ENCODE assay signal across 2 cellular contexts in the genomic region with DNA sequence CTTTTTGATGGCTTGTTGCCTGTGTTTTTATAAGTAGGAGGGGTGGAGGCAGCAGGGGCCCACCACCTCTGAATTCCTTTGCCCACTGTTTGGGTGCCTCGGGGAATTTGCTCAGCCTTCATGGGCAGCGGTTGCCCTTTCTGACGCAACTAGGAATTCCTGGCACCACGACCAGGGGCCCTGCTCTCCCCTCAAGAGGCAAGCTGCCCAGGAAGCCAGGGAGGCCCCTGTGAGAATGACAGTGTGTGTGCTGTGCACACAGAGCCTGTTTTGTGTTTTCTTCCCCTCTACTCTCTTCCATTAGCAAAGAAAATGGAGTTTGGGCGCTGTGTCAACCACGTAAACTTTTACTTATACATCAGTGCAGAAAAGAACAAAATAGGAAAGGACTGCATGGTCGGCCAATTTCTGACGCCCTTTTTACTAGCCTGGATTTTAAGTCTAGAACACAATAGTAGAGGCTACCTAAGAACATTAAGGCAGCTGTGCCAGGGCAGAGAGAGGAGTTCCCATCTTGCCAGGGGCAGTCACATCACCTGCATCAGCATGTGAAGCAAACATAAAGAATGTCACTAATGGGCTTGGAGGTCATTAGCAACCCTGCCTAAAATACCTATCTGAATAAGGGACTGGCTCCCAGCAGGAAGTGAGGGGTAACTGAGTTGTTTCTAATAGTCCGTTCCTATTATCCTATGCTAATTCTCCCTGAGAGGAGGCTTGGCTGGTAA.
TF ChIP-seq lines count a peak whose summit lies in the region.

No MANE protein-coding gene starts in this region.

TF ChIP-seq in SK-N-SH, 30 proteins besides CTCF, POLR2A, EP300 and RAD21 (continued from another document):
- TF ChIP-seq, protein P1, sequence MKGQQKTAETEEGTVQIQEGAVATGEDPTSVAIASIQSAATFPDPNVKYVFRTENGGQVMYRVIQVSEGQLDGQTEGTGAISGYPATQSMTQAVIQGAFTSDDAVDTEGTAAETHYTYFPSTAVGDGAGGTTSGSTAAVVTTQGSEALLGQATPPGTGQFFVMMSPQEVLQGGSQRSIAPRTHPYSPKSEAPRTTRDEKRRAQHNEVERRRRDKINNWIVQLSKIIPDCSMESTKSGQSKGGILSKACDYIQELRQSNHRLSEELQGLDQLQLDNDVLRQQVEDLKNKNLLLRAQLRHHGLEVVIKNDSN (IDR thresholded peaks at IDR 0.05; ENCODE audit: borderline replicate concordance, low read depth), result no peak
- TF ChIP-seq EZH2phosphoT487 (IDR thresholded peaks at IDR 0.05; ENCODE audit: borderline replicate concordance, low read depth) (no peak), TAF1 (IDR thresholded peaks at IDR 0.05; ENCODE audit: borderline replicate concordance, low read depth, low read length) (no peak), NRF1 (IDR thresholded peaks at IDR 0.05; ENCODE audit: low read depth, low read length) (no peak), SMC3 (IDR thresholded peaks at IDR 0.05; ENCODE audit: low read depth, low read length) (no peak), FOSL2 (IDR thresholded peaks at IDR 0.05; ENCODE audit: borderline replicate concordance, low read depth) (no peak), RCOR1 (IDR thresholded peaks at IDR 0.05; ENCODE audit: low read length) (no peak), NFIC (IDR thresholded peaks at IDR 0.05; ENCODE audit: borderline replicate concordance) (no peak), MXI1 (IDR thresholded peaks at IDR 0.05; ENCODE audit: low read depth, low read length) (no peak), POLR2AphosphoS5 (IDR thresholded peaks at IDR 0.05; ENCODE audit: low read depth, low read length) (no peak), ELF1 (IDR thresholded peaks at IDR 0.05) (no peak), RFX5 (IDR thresholded peaks at IDR 0.05; ENCODE audit: low read length) (no peak)
- TF ChIP-seq, protein P2, sequence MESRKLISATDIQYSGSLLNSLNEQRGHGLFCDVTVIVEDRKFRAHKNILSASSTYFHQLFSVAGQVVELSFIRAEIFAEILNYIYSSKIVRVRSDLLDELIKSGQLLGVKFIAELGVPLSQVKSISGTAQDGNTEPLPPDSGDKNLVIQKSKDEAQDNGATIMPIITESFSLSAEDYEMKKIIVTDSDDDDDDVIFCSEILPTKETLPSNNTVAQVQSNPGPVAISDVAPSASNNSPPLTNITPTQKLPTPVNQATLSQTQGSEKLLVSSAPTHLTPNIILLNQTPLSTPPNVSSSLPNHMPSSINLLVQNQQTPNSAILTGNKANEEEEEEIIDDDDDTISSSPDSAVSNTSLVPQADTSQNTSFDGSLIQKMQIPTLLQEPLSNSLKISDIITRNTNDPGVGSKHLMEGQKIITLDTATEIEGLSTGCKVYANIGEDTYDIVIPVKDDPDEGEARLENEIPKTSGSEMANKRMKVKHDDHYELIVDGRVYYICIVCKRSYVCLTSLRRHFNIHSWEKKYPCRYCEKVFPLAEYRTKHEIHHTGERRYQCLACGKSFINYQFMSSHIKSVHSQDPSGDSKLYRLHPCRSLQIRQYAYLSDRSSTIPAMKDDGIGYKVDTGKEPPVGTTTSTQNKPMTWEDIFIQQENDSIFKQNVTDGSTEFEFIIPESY (IDR thresholded peaks at IDR 0.05; ENCODE audit: borderline replicate concordance, low read depth), result no peak
- TF ChIP-seq, protein P3, sequence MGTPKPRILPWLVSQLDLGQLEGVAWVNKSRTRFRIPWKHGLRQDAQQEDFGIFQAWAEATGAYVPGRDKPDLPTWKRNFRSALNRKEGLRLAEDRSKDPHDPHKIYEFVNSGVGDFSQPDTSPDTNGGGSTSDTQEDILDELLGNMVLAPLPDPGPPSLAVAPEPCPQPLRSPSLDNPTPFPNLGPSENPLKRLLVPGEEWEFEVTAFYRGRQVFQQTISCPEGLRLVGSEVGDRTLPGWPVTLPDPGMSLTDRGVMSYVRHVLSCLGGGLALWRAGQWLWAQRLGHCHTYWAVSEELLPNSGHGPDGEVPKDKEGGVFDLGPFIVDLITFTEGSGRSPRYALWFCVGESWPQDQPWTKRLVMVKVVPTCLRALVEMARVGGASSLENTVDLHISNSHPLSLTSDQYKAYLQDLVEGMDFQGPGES (IDR thresholded peaks at IDR 0.05; ENCODE audit: low read depth, low read length), result no peak

TF ChIP-seq in SK-N-SH treated with all-trans-retinoic acid at 6 μM for 48 hours, 23 proteins besides CTCF, POLR2A, EP300 and RAD21 (continued from another document):
- TF ChIP-seq, protein P4, sequence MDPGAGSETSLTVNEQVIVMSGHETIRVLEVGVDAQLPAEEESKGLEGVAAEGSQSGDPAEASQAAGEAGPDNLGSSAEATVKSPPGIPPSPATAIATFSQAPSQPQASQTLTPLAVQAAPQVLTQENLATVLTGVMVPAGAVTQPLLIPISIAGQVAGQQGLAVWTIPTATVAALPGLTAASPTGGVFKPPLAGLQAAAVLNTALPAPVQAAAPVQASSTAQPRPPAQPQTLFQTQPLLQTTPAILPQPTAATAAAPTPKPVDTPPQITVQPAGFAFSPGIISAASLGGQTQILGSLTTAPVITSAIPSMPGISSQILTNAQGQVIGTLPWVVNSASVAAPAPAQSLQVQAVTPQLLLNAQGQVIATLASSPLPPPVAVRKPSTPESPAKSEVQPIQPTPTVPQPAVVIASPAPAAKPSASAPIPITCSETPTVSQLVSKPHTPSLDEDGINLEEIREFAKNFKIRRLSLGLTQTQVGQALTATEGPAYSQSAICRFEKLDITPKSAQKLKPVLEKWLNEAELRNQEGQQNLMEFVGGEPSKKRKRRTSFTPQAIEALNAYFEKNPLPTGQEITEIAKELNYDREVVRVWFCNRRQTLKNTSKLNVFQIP (CRISPR knock-in tag; IDR thresholded peaks at IDR 0.05; ENCODE audit: borderline replicate concordance, low read depth), result no peak
- TF ChIP-seq, protein P5, sequence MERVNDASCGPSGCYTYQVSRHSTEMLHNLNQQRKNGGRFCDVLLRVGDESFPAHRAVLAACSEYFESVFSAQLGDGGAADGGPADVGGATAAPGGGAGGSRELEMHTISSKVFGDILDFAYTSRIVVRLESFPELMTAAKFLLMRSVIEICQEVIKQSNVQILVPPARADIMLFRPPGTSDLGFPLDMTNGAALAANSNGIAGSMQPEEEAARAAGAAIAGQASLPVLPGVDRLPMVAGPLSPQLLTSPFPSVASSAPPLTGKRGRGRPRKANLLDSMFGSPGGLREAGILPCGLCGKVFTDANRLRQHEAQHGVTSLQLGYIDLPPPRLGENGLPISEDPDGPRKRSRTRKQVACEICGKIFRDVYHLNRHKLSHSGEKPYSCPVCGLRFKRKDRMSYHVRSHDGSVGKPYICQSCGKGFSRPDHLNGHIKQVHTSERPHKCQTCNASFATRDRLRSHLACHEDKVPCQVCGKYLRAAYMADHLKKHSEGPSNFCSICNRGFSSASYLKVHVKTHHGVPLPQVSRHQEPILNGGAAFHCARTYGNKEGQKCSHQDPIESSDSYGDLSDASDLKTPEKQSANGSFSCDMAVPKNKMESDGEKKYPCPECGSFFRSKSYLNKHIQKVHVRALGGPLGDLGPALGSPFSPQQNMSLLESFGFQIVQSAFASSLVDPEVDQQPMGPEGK (CRISPR knock-in tag; IDR thresholded peaks at IDR 0.05; ENCODE audit: borderline replicate concordance), result no peak
- TF ChIP-seq ZNF8 (CRISPR knock-in tag; IDR thresholded peaks at IDR 0.05), result no peak
- no peak for TF ChIP-seq ARNTL (CRISPR knock-in tag; IDR thresholded peaks at IDR 0.05; ENCODE audit: borderline replicate concordance, low read depth)
- no peak for TF ChIP-seq ESRRG (CRISPR knock-in tag; IDR thresholded peaks at IDR 0.05)
- TF ChIP-seq PPARA (CRISPR knock-in tag; IDR thresholded peaks at IDR 0.05; ENCODE audit: borderline replicate concordance), result no peak
- TF ChIP-seq, protein P6, sequence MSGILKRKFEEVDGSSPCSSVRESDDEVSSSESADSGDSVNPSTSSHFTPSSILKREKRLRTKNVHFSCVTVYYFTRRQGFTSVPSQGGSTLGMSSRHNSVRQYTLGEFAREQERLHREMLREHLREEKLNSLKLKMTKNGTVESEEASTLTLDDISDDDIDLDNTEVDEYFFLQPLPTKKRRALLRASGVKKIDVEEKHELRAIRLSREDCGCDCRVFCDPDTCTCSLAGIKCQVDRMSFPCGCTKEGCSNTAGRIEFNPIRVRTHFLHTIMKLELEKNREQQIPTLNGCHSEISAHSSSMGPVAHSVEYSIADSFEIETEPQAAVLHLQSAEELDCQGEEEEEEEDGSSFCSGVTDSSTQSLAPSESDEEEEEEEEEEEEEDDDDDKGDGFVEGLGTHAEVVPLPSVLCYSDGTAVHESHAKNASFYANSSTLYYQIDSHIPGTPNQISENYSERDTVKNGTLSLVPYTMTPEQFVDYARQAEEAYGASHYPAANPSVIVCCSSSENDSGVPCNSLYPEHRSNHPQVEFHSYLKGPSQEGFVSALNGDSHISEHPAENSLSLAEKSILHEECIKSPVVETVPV (CRISPR knock-in tag; IDR thresholded peaks at IDR 0.05), result no peak
- no peak for TF ChIP-seq ZNF70 (CRISPR knock-in tag; IDR thresholded peaks at IDR 0.05)
- no peak for TF ChIP-seq ZC3H10 (CRISPR knock-in tag; IDR thresholded peaks at IDR 0.05)
- no peak for TF ChIP-seq TCF4 (CRISPR knock-in tag; IDR thresholded peaks at IDR 0.05; ENCODE audit: borderline replicate concordance)
- TF ChIP-seq, protein P7, sequence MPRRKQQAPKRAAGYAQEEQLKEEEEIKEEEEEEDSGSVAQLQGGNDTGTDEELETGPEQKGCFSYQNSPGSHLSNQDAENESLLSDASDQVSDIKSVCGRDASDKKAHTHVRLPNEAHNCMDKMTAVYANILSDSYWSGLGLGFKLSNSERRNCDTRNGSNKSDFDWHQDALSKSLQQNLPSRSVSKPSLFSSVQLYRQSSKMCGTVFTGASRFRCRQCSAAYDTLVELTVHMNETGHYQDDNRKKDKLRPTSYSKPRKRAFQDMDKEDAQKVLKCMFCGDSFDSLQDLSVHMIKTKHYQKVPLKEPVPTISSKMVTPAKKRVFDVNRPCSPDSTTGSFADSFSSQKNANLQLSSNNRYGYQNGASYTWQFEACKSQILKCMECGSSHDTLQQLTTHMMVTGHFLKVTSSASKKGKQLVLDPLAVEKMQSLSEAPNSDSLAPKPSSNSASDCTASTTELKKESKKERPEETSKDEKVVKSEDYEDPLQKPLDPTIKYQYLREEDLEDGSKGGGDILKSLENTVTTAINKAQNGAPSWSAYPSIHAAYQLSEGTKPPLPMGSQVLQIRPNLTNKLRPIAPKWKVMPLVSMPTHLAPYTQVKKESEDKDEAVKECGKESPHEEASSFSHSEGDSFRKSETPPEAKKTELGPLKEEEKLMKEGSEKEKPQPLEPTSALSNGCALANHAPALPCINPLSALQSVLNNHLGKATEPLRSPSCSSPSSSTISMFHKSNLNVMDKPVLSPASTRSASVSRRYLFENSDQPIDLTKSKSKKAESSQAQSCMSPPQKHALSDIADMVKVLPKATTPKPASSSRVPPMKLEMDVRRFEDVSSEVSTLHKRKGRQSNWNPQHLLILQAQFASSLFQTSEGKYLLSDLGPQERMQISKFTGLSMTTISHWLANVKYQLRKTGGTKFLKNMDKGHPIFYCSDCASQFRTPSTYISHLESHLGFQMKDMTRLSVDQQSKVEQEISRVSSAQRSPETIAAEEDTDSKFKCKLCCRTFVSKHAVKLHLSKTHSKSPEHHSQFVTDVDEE (CRISPR knock-in tag; IDR thresholded peaks at IDR 0.05), result no peak
- TF ChIP-seq SNAI2 (CRISPR knock-in tag; IDR thresholded peaks at IDR 0.05), result no peak
- TF ChIP-seq OSR1 (CRISPR knock-in tag; IDR thresholded peaks at IDR 0.05), result no peak
